Comparison of ENCODE assay signal across 1 cellular context in the genomic region with DNA sequence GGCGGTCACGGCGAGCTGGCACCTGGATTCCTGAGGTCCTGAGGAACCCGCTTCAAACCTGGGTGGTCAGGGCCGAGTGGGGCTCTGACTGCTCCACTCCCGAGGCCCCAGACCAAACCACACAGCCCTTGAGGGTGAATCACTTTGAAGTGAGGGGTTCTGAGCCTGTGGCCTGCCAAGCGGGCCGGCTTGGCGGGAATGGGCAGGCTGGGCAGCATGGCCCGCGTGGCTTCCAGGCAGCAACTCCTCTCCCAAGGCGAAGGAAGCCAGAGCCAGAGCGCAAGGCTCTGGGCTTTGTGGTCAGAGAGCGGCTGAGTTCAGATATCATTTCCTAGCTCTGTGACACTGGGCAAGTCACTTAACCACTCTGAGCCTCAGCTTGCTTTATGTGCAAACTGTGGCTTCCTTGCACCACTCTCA.
TF ChIP-seq lines count a peak whose summit lies in the region.

No MANE protein-coding gene starts in this region.

TF ChIP-seq in A549, 52 proteins besides CTCF, POLR2A, EP300 and RAD21 (continued from another document):
- no peak for TF ChIP-seq KDM1A (IDR thresholded peaks at IDR 0.05; ENCODE audit: low read depth)
- TF ChIP-seq MYC (IDR thresholded peaks at IDR 0.05; ENCODE audit: borderline replicate concordance, low read length), result no peak
- no peak for TF ChIP-seq JUN (IDR thresholded peaks at IDR 0.05)
- TF ChIP-seq, protein P1, sequence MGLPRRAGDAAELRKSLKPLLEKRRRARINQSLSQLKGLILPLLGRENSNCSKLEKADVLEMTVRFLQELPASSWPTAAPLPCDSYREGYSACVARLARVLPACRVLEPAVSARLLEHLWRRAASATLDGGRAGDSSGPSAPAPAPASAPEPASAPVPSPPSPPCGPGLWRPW (IDR thresholded peaks at IDR 0.05), result no peak
- TF ChIP-seq FOSB (CRISPR knock-in tag; IDR thresholded peaks at IDR 0.05), result no peak
- no peak for TF ChIP-seq PHF8 (IDR thresholded peaks at IDR 0.05; ENCODE audit: borderline replicate concordance, low read depth)
- TF ChIP-seq CBX8 (IDR thresholded peaks at IDR 0.05), result no peak
- no peak for TF ChIP-seq RNF2 (IDR thresholded peaks at IDR 0.05; ENCODE audit: borderline replicate concordance, low read depth)
- peak; percentile 26 for TF ChIP-seq ZFP36 (IDR thresholded peaks at IDR 0.05; ENCODE audit: borderline replicate concordance, partially characterized antibody)
- TF ChIP-seq KDM5A (IDR thresholded peaks at IDR 0.05), result no peak
- TF ChIP-seq, protein P2, sequence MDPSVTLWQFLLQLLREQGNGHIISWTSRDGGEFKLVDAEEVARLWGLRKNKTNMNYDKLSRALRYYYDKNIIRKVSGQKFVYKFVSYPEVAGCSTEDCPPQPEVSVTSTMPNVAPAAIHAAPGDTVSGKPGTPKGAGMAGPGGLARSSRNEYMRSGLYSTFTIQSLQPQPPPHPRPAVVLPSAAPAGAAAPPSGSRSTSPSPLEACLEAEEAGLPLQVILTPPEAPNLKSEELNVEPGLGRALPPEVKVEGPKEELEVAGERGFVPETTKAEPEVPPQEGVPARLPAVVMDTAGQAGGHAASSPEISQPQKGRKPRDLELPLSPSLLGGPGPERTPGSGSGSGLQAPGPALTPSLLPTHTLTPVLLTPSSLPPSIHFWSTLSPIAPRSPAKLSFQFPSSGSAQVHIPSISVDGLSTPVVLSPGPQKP (IDR thresholded peaks at IDR 0.05; ENCODE audit: low read depth, low read length), result no peak
- TF ChIP-seq TFCP2L1 (CRISPR knock-in tag; IDR thresholded peaks at IDR 0.05), result no peak
